ENCODE assay signal across 1 cellular context in the genomic region with DNA sequence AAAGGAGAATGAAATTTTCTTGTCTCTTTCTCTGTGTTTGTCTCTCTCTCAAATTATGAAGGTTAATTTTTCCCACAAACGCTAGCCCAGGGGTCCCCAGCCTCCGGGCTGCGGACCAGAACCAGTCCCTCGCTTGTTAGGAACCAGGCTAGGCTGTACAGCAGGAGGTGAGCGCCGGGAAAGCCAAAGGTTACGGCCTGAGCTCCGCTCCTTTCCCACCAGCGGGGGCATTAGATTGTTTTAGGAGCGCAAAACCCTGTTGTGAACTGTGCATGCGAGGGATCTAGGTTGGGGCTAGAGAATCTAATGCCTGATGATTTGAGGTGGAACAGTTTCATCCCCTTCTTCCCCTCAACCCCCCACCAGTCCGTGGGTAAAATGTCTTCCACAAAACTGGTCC.
TF ChIP-seq lines count a peak whose summit lies in the region.

No MANE protein-coding gene starts in this region.

TF ChIP-seq in GM23338, 12 proteins besides CTCF, POLR2A, EP300 and RAD21 (continued from another document):
- TF ChIP-seq ZNF462 (CRISPR knock-in tag; IDR thresholded peaks at IDR 0.05) = no peak
- TF ChIP-seq EZH2phosphoT487 (IDR thresholded peaks at IDR 0.05; ENCODE audit: unreplicated experiment) = no peak
- no peak for TF ChIP-seq ETS1 (IDR thresholded peaks at IDR 0.05)
- no peak for TF ChIP-seq REST (IDR thresholded peaks at IDR 0.05; ENCODE audit: unreplicated experiment)
- no peak for TF ChIP-seq ZNF114 (CRISPR knock-in tag; IDR thresholded peaks at IDR 0.05)
- TF ChIP-seq EZH2 (IDR thresholded peaks at IDR 0.05; ENCODE audit: low read depth, unreplicated experiment) = no peak
